In the genomic region with DNA sequence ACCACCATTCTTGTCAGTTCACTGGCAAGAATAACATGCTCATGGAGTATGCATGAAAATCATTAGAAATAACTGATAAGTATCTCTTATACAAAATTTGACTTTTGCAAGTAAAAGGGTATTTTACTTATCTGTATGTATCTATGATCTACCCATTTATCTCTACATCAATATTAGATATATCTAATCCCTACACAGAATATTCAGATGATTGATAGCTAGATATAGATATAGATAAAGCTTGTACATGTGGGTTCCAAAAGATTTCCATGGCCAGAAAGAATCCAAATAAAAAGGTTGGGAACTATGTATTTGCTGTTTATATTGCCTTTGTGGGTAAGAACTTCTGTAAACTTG, we compare ENCODE assay signal across 10 cellular contexts.
DNase-seq lines count a peak whose midpoint lies in the region; ATAC-seq and TF ChIP-seq lines count a peak whose summit lies in the region.
"Had no signal": no experiment of that assay in that cellular context is flagged by ENCODE, and none has a peak within 500 bp of the region (broad histone marks: within the 10 kb centered on the region; RNA-seq: fewer than 3 reads in every experiment).

No MANE protein-coding gene starts in this region.

- dilution Hi-C loops in IMR-90 (cut with HindIII; ENCODE audit: low sequenced_read_pairs, unreplicated experiment) = no loop called here

- H3K36me3 ChIP-seq in IMR-90 (ENCODE audit: control insufficient read depth, insufficient read depth, low read length) (no peaks in the 10 kb centered on the region), hepatocyte (replicated peaks; ENCODE audit: insufficient read depth, low read depth) (no peaks in the 10 kb centered on the region)

- H3K27me3 Mint-ChIP-seq in activated T-helper 1 cell treated with anti-CD3 and anti-CD28 coated beads, Interleukin-12 subunit alpha, Interleukin-12 subunit beta, Interleukin-2, Interleukin-4 antibody, amounts not matched to agents 30 ng/mL and 10 ng/mL and 1 ng/mL, durations not matched to agents 14 hours and 24 hours and 36 hours (ENCODE audit: insufficient read depth) = no peaks in the 10 kb centered on the region

- no peak for TF ChIP-seq POLR2A in IMR-90 (IDR thresholded peaks at IDR 0.05; ENCODE audit: low read depth, low read length)

- H3K4me1 Mint-ChIP-seq in activated T-helper 1 cell treated with anti-CD3 and anti-CD28 coated beads, Interleukin-12 subunit alpha, Interleukin-12 subunit beta, Interleukin-2, Interleukin-4 antibody, amounts not matched to agents 30 ng/mL and 10 ng/mL and 1 ng/mL, durations not matched to agents 14 hours and 24 hours and 36 hours (ENCODE audit: low read depth) = peaks cover 51% of the 10 kb centered on the region
- peaks cover 40% of the 10 kb centered on the region for H3K4me1 Mint-ChIP-seq in stimulated activated effector memory CD8-positive, alpha-beta T cell treated with anti-CD3 and anti-CD28 coated beads, Interleukin-12 subunit alpha, Interleukin-12 subunit beta, amount 100 ng/mL, for 72 hours

- peaks cover 43% of the 10 kb centered on the region for H3K79me2 ChIP-seq in hepatocyte

- POLR2A ChIA-PET in IMR-90 (lab: Charles Lee; ENCODE audit: unreplicated experiment) = no interaction called here

- intact Hi-C loops in IMR-90 (cut with micrococcal nuclease) = no loop called here
- intact Hi-C loops in activated T-helper 1 cell treated with anti-CD3 and anti-CD28 coated beads, Interleukin-12 subunit alpha, Interleukin-12 subunit beta, Interleukin-2, Interleukin-4 antibody, amounts not matched to agents 30 ng/mL and 10 ng/mL and 1 ng/mL, durations not matched to agents 14 hours and 24 hours and 36 hours (cut with micrococcal nuclease) = no loop called here

- H3K14ac ChIP-seq in IMR-90 (replicated peaks; ENCODE audit: low read depth, low read length) = peak overlapping the region; percentile 58

- H3K18ac ChIP-seq in IMR-90 (ENCODE audit: low read depth, low read length) = peak overlapping the region; percentile 69; the same call in 1 of the 2 replicates

- H3K56ac ChIP-seq in IMR-90 (ENCODE audit: extremely low read depth, insufficient read depth, low read length) = peak overlapping the region; percentile 45

- no TSS peak for BruUV-seq in IMR-90 (replicated peaks; lab: Mats Ljungman, UMichigan)

- H3K27me3 ChIP-seq in IMR-90 (ENCODE audit: control insufficient read depth, insufficient read depth, low read length) = no peaks in the 10 kb centered on the region
- H3K27me3 ChIP-seq in hepatocyte = no peaks in the 10 kb centered on the region

- no peak for DNase-seq in IMR-90
- DNase-seq in activated T-helper 1 cell treated with anti-CD3 and anti-CD28 coated beads, Interleukin-12 subunit alpha, Interleukin-12 subunit beta, Interleukin-2, Interleukin-4 antibody, amounts not matched to agents 30 ng/mL and 10 ng/mL and 1 ng/mL, durations not matched to agents 14 hours and 24 hours and 36 hours (ENCODE audit: low spot score) = no peak
- DNase-seq in hepatocyte (ENCODE audit: low spot score) = no peak
- no peak for DNase-seq in stimulated activated effector memory CD8-positive, alpha-beta T cell treated with anti-CD3 and anti-CD28 coated beads, Interleukin-12 subunit alpha, Interleukin-12 subunit beta, amount 100 ng/mL, for 72 hours (ENCODE audit: low spot score in 2 of 2)
- no peak for DNase-seq in hippocampal formation (lab: John Stamatoyannopoulos, UW)
- no peak for DNase-seq in GDM1 (lab: John Stamatoyannopoulos, UW)
- DNase-seq: kidney, NCI-H774 had no signal

- H3K27ac Mint-ChIP-seq in activated T-helper 1 cell treated with anti-CD3 and anti-CD28 coated beads, Interleukin-12 subunit alpha, Interleukin-12 subunit beta, Interleukin-2, Interleukin-4 antibody, amounts not matched to agents 30 ng/mL and 10 ng/mL and 1 ng/mL, durations not matched to agents 14 hours and 24 hours and 36 hours = peak overlapping the region; percentile 94
- peak overlapping the region; percentile 69 for H3K27ac Mint-ChIP-seq in stimulated activated effector memory CD8-positive, alpha-beta T cell treated with anti-CD3 and anti-CD28 coated beads, Interleukin-12 subunit alpha, Interleukin-12 subunit beta, amount 100 ng/mL, for 72 hours

- H3K9ac ChIP-seq in IMR-90 (ENCODE audit: low read depth, low read length) = no peak overlapping the region; the same call in 1 of the 2 replicates

- H3K4me1 ChIP-seq in IMR-90 (ENCODE audit: control insufficient read depth, insufficient read depth, low read length) (peaks cover 29% of the 10 kb centered on the region), hepatocyte (ENCODE audit: insufficient read depth) (peaks cover 47% of the 10 kb centered on the region)

- peak overlapping the region; percentile 87 for H2BK5ac ChIP-seq in IMR-90 (ENCODE audit: low read depth, low read length, poor library complexity, severe bottlenecking)

- peak overlapping the region; percentile 94 for H2BK20ac ChIP-seq in IMR-90 (ENCODE audit: low read depth, low read length)

- peaks cover 4% of the 10 kb centered on the region for H3K36me3 Mint-ChIP-seq in activated T-helper 1 cell treated with anti-CD3 and anti-CD28 coated beads, Interleukin-12 subunit alpha, Interleukin-12 subunit beta, Interleukin-2, Interleukin-4 antibody, amounts not matched to agents 30 ng/mL and 10 ng/mL and 1 ng/mL, durations not matched to agents 14 hours and 24 hours and 36 hours (ENCODE audit: low read depth)
- H3K36me3 Mint-ChIP-seq in stimulated activated effector memory CD8-positive, alpha-beta T cell treated with anti-CD3 and anti-CD28 coated beads, Interleukin-12 subunit alpha, Interleukin-12 subunit beta, amount 100 ng/mL, for 72 hours = no peaks in the 10 kb centered on the region

- no peaks in the 10 kb centered on the region for H4K20me1 ChIP-seq in IMR-90 (ENCODE audit: insufficient read depth, low read length)
- H4K20me1 ChIP-seq in hepatocyte (ENCODE audit: insufficient read depth, poor library complexity, severe bottlenecking) = no peaks in the 10 kb centered on the region

- H3K4me3 Mint-ChIP-seq in activated T-helper 1 cell treated with anti-CD3 and anti-CD28 coated beads, Interleukin-12 subunit alpha, Interleukin-12 subunit beta, Interleukin-2, Interleukin-4 antibody, amounts not matched to agents 30 ng/mL and 10 ng/mL and 1 ng/mL, durations not matched to agents 14 hours and 24 hours and 36 hours = no peak overlapping the region
- peak overlapping the region; percentile 57 for H3K4me3 Mint-ChIP-seq in stimulated activated effector memory CD8-positive, alpha-beta T cell treated with anti-CD3 and anti-CD28 coated beads, Interleukin-12 subunit alpha, Interleukin-12 subunit beta, amount 100 ng/mL, for 72 hours

- ATAC-seq in IMR-90 (ENCODE audit: low read depth) (no peak), GM21447 (IDR thresholded peaks at IDR 0.05; ENCODE audit: unreplicated experiment) (no peak), HG03354 (IDR thresholded peaks at IDR 0.05; ENCODE audit: poor library complexity, severe bottlenecking, unreplicated experiment) (no peak)
- ATAC-seq in stimulated activated effector memory CD8-positive, alpha-beta T cell treated with anti-CD3 and anti-CD28 coated beads, Interleukin-12 subunit alpha, Interleukin-12 subunit beta, amount 100 ng/mL, for 72 hours = no peak

- H2AFZ ChIP-seq in IMR-90 (replicated peaks; ENCODE audit: low read length, poor library complexity) (no peak overlapping the region), hepatocyte (no peak overlapping the region)

- H3K4me3 ChIP-seq in IMR-90 (ENCODE audit: insufficient read depth, low read depth, low read length) = no peak overlapping the region
- H3K4me3 ChIP-seq in hepatocyte = no peak overlapping the region

- no peaks in the 10 kb centered on the region for H3K9me3 Mint-ChIP-seq in activated T-helper 1 cell treated with anti-CD3 and anti-CD28 coated beads, Interleukin-12 subunit alpha, Interleukin-12 subunit beta, Interleukin-2, Interleukin-4 antibody, amounts not matched to agents 30 ng/mL and 10 ng/mL and 1 ng/mL, durations not matched to agents 14 hours and 24 hours and 36 hours
- no peaks in the 10 kb centered on the region for H3K9me3 Mint-ChIP-seq in stimulated activated effector memory CD8-positive, alpha-beta T cell treated with anti-CD3 and anti-CD28 coated beads, Interleukin-12 subunit alpha, Interleukin-12 subunit beta, amount 100 ng/mL, for 72 hours

- no peak for TF ChIP-seq RAD21 in IMR-90 (IDR thresholded peaks at IDR 0.05; ENCODE audit: low read length)

- peak overlapping the region; percentile 41 for H2AK5ac ChIP-seq in IMR-90 (ENCODE audit: low read depth, low read length)

- no peaks in the 10 kb centered on the region for H3K9me2 ChIP-seq in hepatocyte (replicated peaks; ENCODE audit: insufficient read depth)

- peak overlapping the region; percentile 1 to 90; a peak in 3 of 4 replicates for H4K8ac ChIP-seq in IMR-90 (ENCODE audit: low read depth in 2 of 2, low read length in 2 of 2)

- peak overlapping the region; percentile 55; the same call in 1 of the 2 replicates for H4K5ac ChIP-seq in IMR-90 (ENCODE audit: low read depth, low read length)

- no peak overlapping the region for H2AK9ac ChIP-seq in IMR-90 (replicated peaks; ENCODE audit: low read depth, low read length, poor library complexity)

- peak overlapping the region; percentile 97 for H3K4ac ChIP-seq in IMR-90 (ENCODE audit: low read depth, low read length)

- H3K27ac ChIP-seq in IMR-90 (ENCODE audit: insufficient read depth, low read length) (peak overlapping the region; percentile 48), hepatocyte (peak overlapping the region; percentile 82)

- H3K79me1 ChIP-seq in IMR-90 (ENCODE audit: low read depth in 1 of 2, low read length in 2 of 2) = peaks cover 18 to 62% of the 10 kb centered on the region in 2 experiments; a peak in 3 of 4 replicates

- H3K4me2 ChIP-seq in IMR-90 (ENCODE audit: low read depth, low read length) (peak overlapping the region; percentile 64; the same call in 1 of the 2 replicates), hepatocyte (peak overlapping the region; percentile 52)

- H3K23ac ChIP-seq in IMR-90 (ENCODE audit: low read depth, low read length) = peak overlapping the region; percentile 79; the same call in 1 of the 2 replicates

- no peak for TF ChIP-seq CTCF in IMR-90 (conservative IDR thresholded peaks at IDR 0.05; ENCODE audit: low read depth, low read length)
- TF ChIP-seq CTCF in hepatocyte (IDR thresholded peaks at IDR 0.05; ENCODE audit: poor library complexity) = no peak

- H3K9me1 ChIP-seq in IMR-90 (ENCODE audit: insufficient read depth, low read length) = peaks cover 18% of the 10 kb centered on the region

- peak overlapping the region; percentile 1; the same call in 1 of the 2 replicates for H4K91ac ChIP-seq in IMR-90 (ENCODE audit: insufficient read depth, low read depth, low read length)

- H2BK120ac ChIP-seq in IMR-90 (ENCODE audit: low read depth, low read length) = peak overlapping the region; percentile 98

- CTCF ChIA-PET in IMR-90 (lab: Yijun Ruan, JAX) = interaction anchor here (0.6 kb wide), 1 partner anchor 30 kb away, joined by 3 read pairs; no protein-coding TSS in a partner anchor

- in situ Hi-C loops in IMR-90 (cut with MboI; ENCODE audit: low sequenced_read_pairs) = no loop called here

- H3K9me3 ChIP-seq in IMR-90 (ENCODE audit: control insufficient read depth, insufficient read depth, low read length) = no peaks in the 10 kb centered on the region
- H3K9me3 ChIP-seq in hepatocyte (ENCODE audit: low read depth) = no peaks in the 10 kb centered on the region

- peak overlapping the region; percentile 11; the same call in 2 of the 3 replicates for H2BK15ac ChIP-seq in IMR-90 (ENCODE audit: low read depth, low read length)

TF ChIP-seq in IMR-90, 13 proteins besides CTCF, POLR2A, EP300 and RAD21 (continues in another document):
- no peak for TF ChIP-seq FOS (IDR thresholded peaks at IDR 0.05; ENCODE audit: low read depth, low read length)
